8 cellular contexts compared by ENCODE assay signal in genomic region chr5:1524481-1524798, GRCh38. TPM values are rescaled to one million over a fixed set of nuclear protein-coding genes. Genes with fewer than 3 reads are reported as not detected.
DNase-seq lines count a peak whose midpoint lies in the region; ATAC-seq and TF ChIP-seq lines count a peak whose summit lies in the region.

No MANE protein-coding gene starts in this region.

- H3K27ac ChIP-seq in CD4-positive, alpha-beta memory T cell (ENCODE audit: low read depth, low read length), result peak overlapping the region; percentile 70
- H3K27ac ChIP-seq in Panc1 (ENCODE audit: low read length), result peak overlapping the region; percentile 86
- peak overlapping the region in 1 of 2 donors; percentile 88 for H3K27ac ChIP-seq in esophagus (ENCODE audit: low read depth in 2 of 2, low read length in 1 of 2)
- peak overlapping the region; percentile 94 for H3K27ac ChIP-seq in neutrophil

- WGBS in esophagus, 2 donors, result 69 to 71% methylated on average over 13 of the region's 13 CpGs

- peaks cover 32% of the 10 kb centered on the region for H3K4me1 ChIP-seq in CD4-positive, alpha-beta memory T cell (ENCODE audit: insufficient read depth, low read length)
- peaks cover 12% of the 10 kb centered on the region for H3K4me1 ChIP-seq in Panc1 (ENCODE audit: control insufficient read depth, insufficient read depth, low read length)
- H3K4me1 ChIP-seq in esophagus (ENCODE audit: control insufficient read depth in 2 of 2, insufficient read depth in 2 of 2, low read length in 1 of 2), result peaks cover 11% of the 10 kb centered on the region in 2 donors
- peaks cover 24 to 30% of the 10 kb centered on the region in 2 experiments for H3K4me1 ChIP-seq in neutrophil (ENCODE audit: control insufficient read depth in 1 of 2, insufficient read depth in 1 of 2, low read depth in 1 of 2, low read length in 1 of 2)

- POLR2A ChIA-PET in CD4-positive, alpha-beta memory T cell (lab: Charles Lee; ENCODE audit: partially characterized antibody), result interaction anchor here (1.1 to 4.1 kb wide), 6 partner anchors 8 to 179 kb away, joined by 4 to 36 read pairs (median 4); no protein-coding TSS in a partner anchor
- POLR2A ChIA-PET in Panc1 (lab: Charles Lee), result no interaction called here

- intact Hi-C loops in CD4-positive, alpha-beta memory T cell (cut with micrococcal nuclease), result loop anchor here (1.0 kb wide), 2 partner anchors 138 to 277 kb away; partner anchors contain the start of gene NDUFS6
- intact Hi-C loops in Panc1 (cut with micrococcal nuclease; ENCODE audit: unreplicated experiment), result no loop called here

- no peaks in the 10 kb centered on the region for H3K27me3 ChIP-seq in CD4-positive, alpha-beta memory T cell (ENCODE audit: insufficient read depth, low read length)
- H3K27me3 ChIP-seq in Panc1 (ENCODE audit: control insufficient read depth, insufficient read depth, low read length), result no peaks in the 10 kb centered on the region
- no peaks in the 10 kb centered on the region for H3K27me3 ChIP-seq in esophagus (ENCODE audit: control insufficient read depth in 1 of 2, insufficient read depth in 2 of 2, low read length in 2 of 2)
- H3K27me3 ChIP-seq in neutrophil, result no peaks in the 10 kb centered on the region

- no peaks in the 10 kb centered on the region for H3K9me3 ChIP-seq in CD4-positive, alpha-beta memory T cell (ENCODE audit: control insufficient read depth in 1 of 2, low read length in 2 of 2)
- H3K9me3 ChIP-seq in Panc1 (ENCODE audit: control insufficient read depth, insufficient read depth, low read depth, low read length) (no peaks in the 10 kb centered on the region), esophagus (ENCODE audit: control insufficient read depth in 2 of 2, insufficient read depth in 1 of 2, low read depth in 1 of 2, low read length in 1 of 2) (no peaks in the 10 kb centered on the region), neutrophil (no peaks in the 10 kb centered on the region)

- CTCF ChIA-PET in CD4-positive, alpha-beta memory T cell (lab: Charles Lee; ENCODE audit: partially characterized antibody), result no interaction called here
- CTCF ChIA-PET in Panc1 (lab: Charles Lee), result no interaction called here

- TF ChIP-seq CTCF in Panc1 (IDR thresholded peaks at IDR 0.05), result no peak
- no peak for TF ChIP-seq CTCF in neutrophil (IDR thresholded peaks at IDR 0.05)

- no TSS peak for BruUV-seq in Panc1 (replicated peaks; lab: Mats Ljungman, UMichigan)

- peak overlapping the region; percentile 47 to 54 for H3K4me3 ChIP-seq in CD4-positive, alpha-beta memory T cell (ENCODE audit: low read length in 2 of 2)
- H3K4me3 ChIP-seq in Panc1 (ENCODE audit: low read depth in 2 of 2, low read length in 2 of 2) (peak overlapping the region; percentile 47 to 72), esophagus (ENCODE audit: low read depth in 1 of 2, low read length in 2 of 2) (peak overlapping the region; percentile 74 to 88), neutrophil (ENCODE audit: low read depth in 1 of 2, low read length in 1 of 2) (peak overlapping the region; percentile 83 to 84)

- peak overlapping the region in 2 of 7 donors; percentile 13 to 75 for H3K27ac Mint-ChIP-seq in CD4-positive, alpha-beta memory T cell

- H3K27me3 Mint-ChIP-seq in CD4-positive, alpha-beta memory T cell, result no peaks in the 10 kb centered on the region

- ATAC-seq in Panc1, result no peak

- H3K36me3 ChIP-seq in CD4-positive, alpha-beta memory T cell (ENCODE audit: insufficient read depth, low read length), result no peaks in the 10 kb centered on the region
- H3K36me3 ChIP-seq in Panc1 (ENCODE audit: control insufficient read depth, insufficient read depth, low read length) (peaks cover 5% of the 10 kb centered on the region), esophagus (ENCODE audit: control insufficient read depth in 2 of 2, insufficient read depth in 2 of 2, low read length in 1 of 2) (peaks cover 0 to 2% of the 10 kb centered on the region in 2 donors), neutrophil (peaks cover 19% of the 10 kb centered on the region)

- in situ Hi-C loops in Panc1 (cut with HindIII; ENCODE audit: low pct_unique_long_range_greater_than_20kb, low sequenced_read_pairs), result no loop called here

- peak overlapping the region; percentile 22 to 76 (median 68) for H3K4me3 Mint-ChIP-seq in CD4-positive, alpha-beta memory T cell

- H3K9me3 Mint-ChIP-seq in CD4-positive, alpha-beta memory T cell, result no peaks in the 10 kb centered on the region

- peaks cover 10 to 28% (median 19%) of the 10 kb centered on the region in 4 donors for H3K4me1 Mint-ChIP-seq in CD4-positive, alpha-beta memory T cell

- DNase-seq in CD4-positive, alpha-beta memory T cell, result no peak
- DNase-seq in Panc1 (ENCODE audit: low read depth, low spot score) (no peak), NOMO-1 (lab: John Stamatoyannopoulos, UW; ENCODE audit: unreplicated experiment in 2 of 2) (no peak), kidney tubule cell (ENCODE audit: low spot score) (no peak), anterior cingulate cortex (lab: John Stamatoyannopoulos, UW) (no peak), SHP77 treated with DMSO at 0.1 percent for 48 hours (lab: John Stamatoyannopoulos, UW) (no peak)

- peaks cover 3 to 9% of the 10 kb centered on the region in 2 donors for H3K36me3 Mint-ChIP-seq in CD4-positive, alpha-beta memory T cell

RNA-seq across cellular contexts. Expression of gene LPCAT1, which starts 0.7 kb away (rescaled TPM):
- total RNA-seq in CD4-positive, alpha-beta memory T cell, result 10 to 100 TPM; 62.8 to 63.6 TPM
- polyA plus RNA-seq in CD4-positive, alpha-beta memory T cell, result 10 to 100 TPM in 1 of 2 donors, 1 to 10 TPM in 1; 9.0 to 32.2 TPM
- total RNA-seq in Panc1 (2021; ENCODE audit: unreplicated experiment), result 59.8 TPM
- 64.2 TPM for polyA plus RNA-seq in Panc1 (2012; ENCODE audit: insufficient read length)
- 1 to 10 TPM; 5.0 to 6.3 TPM for polyA plus RNA-seq in esophagus
